Comparison of ENCODE assay signal across 1 cellular context in genomic region chr15:40549894-40550293, GRCh38.
TF ChIP-seq lines count a peak whose summit lies in the region.

No MANE protein-coding gene starts in this region.

TF ChIP-seq in K562, 482 proteins besides CTCF, POLR2A, EP300 and RAD21:
- no peak for TF ChIP-seq HDAC2 (IDR thresholded peaks at IDR 0.05)
- TF ChIP-seq ZNF778 (CRISPR knock-in tag; IDR thresholded peaks at IDR 0.05), result no peak
- no peak for TF ChIP-seq ZNF354B (CRISPR knock-in tag; IDR thresholded peaks at IDR 0.05)
- TF ChIP-seq PBX2 (CRISPR knock-in tag; IDR thresholded peaks at IDR 0.05; ENCODE audit: low read depth), result no peak
- peak; percentile 50; the same call in 1 of the 2 replicates for TF ChIP-seq PBX2 (tag; conservative IDR thresholded peaks at IDR 0.05; ENCODE audit: low read depth)
- TF ChIP-seq COPS2 (conservative IDR thresholded peaks at IDR 0.05), result no peak
- TF ChIP-seq BHLHE40 (IDR thresholded peaks at IDR 0.05; ENCODE audit: low read length), result peak; percentile 62; the same call in 1 of the 2 replicates
- TF ChIP-seq HNRNPH1 (optimal IDR thresholded peaks at IDR 0.05; ENCODE audit: low read depth, low read length), result no peak
- TF ChIP-seq, protein P1, sequence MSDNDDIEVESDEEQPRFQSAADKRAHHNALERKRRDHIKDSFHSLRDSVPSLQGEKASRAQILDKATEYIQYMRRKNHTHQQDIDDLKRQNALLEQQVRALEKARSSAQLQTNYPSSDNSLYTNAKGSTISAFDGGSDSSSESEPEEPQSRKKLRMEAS (CRISPR knock-in tag; IDR thresholded peaks at IDR 0.05), result peak; percentile 70
- peak; percentile 72 for TF ChIP-seq MEIS2 (IDR thresholded peaks at IDR 0.05; ENCODE audit: partially characterized antibody)
- TF ChIP-seq CBFA2T3 (IDR thresholded peaks at IDR 0.05), result peak; percentile 25
- TF ChIP-seq DACH1 (IDR thresholded peaks at IDR 0.05; ENCODE audit: partially characterized antibody), result no peak
- 0 out of 4 replicates have a peak, but pooled peaks of 1 of the 2 experiments have one; percentile 43 for TF ChIP-seq MNT (conservative IDR thresholded peaks at IDR 0.05)
- no peak for TF ChIP-seq ZNF830 (CRISPR knock-in tag; IDR thresholded peaks at IDR 0.05)
- TF ChIP-seq MYNN (IDR thresholded peaks at IDR 0.05), result no peak
- no peak for TF ChIP-seq MYNN (CRISPR knock-in tag; IDR thresholded peaks at IDR 0.05)
- no peak for TF ChIP-seq RBM34 (IDR thresholded peaks at IDR 0.05; ENCODE audit: borderline replicate concordance, insufficient read depth, low read length)
- peak; percentile 37; the same call in 1 of the 2 replicates for TF ChIP-seq PKNOX1 (IDR thresholded peaks at IDR 0.05)
